16 cellular contexts compared by ENCODE assay signal in the genomic region with DNA sequence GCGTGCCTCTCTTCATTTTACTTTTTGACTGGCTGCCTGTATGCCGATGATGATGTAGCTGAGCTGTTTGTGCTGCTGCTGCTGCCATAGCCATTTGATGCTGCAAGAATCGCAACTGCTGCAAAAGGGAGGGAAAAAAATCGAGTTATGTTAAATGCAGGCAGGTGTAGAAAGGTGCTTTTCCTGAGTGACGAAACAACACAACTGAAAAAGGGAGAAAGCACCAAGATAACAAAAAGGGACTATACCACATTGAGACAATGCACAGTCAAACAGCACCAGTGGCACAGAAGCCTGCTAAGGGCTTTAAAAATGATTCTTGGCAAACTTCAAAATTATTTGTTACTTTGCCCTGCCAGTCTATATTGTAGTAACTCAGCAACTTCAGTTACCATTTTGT.
"Had no signal": no experiment of that assay in that cellular context is flagged by ENCODE, and none has a peak within 500 bp of the region (broad histone marks: within the 10 kb centered on the region; RNA-seq: fewer than 3 reads in every experiment).

No MANE protein-coding gene starts in this region.

- H3K4me3 Mint-ChIP-seq: activated T-helper 17 cell treated with anti-CD3 and anti-CD28 coated beads, Interleukin-2, amount 50 U/mL, for 72 hours; naive thymus-derived CD8-positive, alpha-beta T cell; stimulated activated effector memory CD8-positive, alpha-beta T cell treated with anti-CD3 and anti-CD28 coated beads, Interleukin-12 subunit alpha, Interleukin-12 subunit beta, amount 100 ng/mL, for 72 hours had no signal

- FAIRE-seq: pancreas had no signal

- H3K27ac Mint-ChIP-seq: stimulated activated effector memory CD8-positive, alpha-beta T cell treated with anti-CD3 and anti-CD28 coated beads, Interleukin-12 subunit alpha, Interleukin-12 subunit beta, amount 100 ng/mL, for 72 hours had no signal

- DNase-seq: amniotic stem cell; effector CD4-positive, alpha-beta T cell; mesenchymal stem cell; naive thymus-derived CD8-positive, alpha-beta T cell; pancreas; sigmoid colon; stimulated activated CD4-positive, alpha-beta T cell treated with anti-CD3 and anti-CD28 coated beads, Interleukin-4, amount 100 ng/mL, for 24 hours; SW 1271; T-helper 2 cell; upper lobe of right lung; WERI-Rb-1 had no signal

- H3K27me3 Mint-ChIP-seq: activated T-helper 17 cell treated with anti-CD3 and anti-CD28 coated beads, Interleukin-2, amount 50 U/mL, for 72 hours; naive thymus-derived CD8-positive, alpha-beta T cell had no signal

- H3K9me3 Mint-ChIP-seq: activated naive CD4-positive, alpha-beta T cell treated with anti-CD3 and anti-CD28 coated beads, Interleukin-2, amount 50 U/mL, for 72 hours; activated T-helper 17 cell treated with anti-CD3 and anti-CD28 coated beads, Interleukin-2, amount 50 U/mL, for 72 hours; naive thymus-derived CD8-positive, alpha-beta T cell; stimulated activated effector memory CD8-positive, alpha-beta T cell treated with anti-CD3 and anti-CD28 coated beads, Interleukin-12 subunit alpha, Interleukin-12 subunit beta, amount 100 ng/mL, for 72 hours had no signal

- ATAC-seq: activated naive CD4-positive, alpha-beta T cell treated with anti-CD3 and anti-CD28 coated beads, Interleukin-2, amount 50 U/mL, for 72 hours; activated T-helper 17 cell treated with anti-CD3 and anti-CD28 coated beads, Interleukin-2, amount 50 U/mL, for 72 hours; esophagus mucosa; gastroesophageal sphincter; naive thymus-derived CD8-positive, alpha-beta T cell; pancreas; stimulated activated effector memory CD8-positive, alpha-beta T cell treated with anti-CD3 and anti-CD28 coated beads, Interleukin-12 subunit alpha, Interleukin-12 subunit beta, amount 100 ng/mL, for 72 hours; upper lobe of right lung had no signal
